8 cellular contexts compared by ENCODE assay signal in the genomic region with DNA sequence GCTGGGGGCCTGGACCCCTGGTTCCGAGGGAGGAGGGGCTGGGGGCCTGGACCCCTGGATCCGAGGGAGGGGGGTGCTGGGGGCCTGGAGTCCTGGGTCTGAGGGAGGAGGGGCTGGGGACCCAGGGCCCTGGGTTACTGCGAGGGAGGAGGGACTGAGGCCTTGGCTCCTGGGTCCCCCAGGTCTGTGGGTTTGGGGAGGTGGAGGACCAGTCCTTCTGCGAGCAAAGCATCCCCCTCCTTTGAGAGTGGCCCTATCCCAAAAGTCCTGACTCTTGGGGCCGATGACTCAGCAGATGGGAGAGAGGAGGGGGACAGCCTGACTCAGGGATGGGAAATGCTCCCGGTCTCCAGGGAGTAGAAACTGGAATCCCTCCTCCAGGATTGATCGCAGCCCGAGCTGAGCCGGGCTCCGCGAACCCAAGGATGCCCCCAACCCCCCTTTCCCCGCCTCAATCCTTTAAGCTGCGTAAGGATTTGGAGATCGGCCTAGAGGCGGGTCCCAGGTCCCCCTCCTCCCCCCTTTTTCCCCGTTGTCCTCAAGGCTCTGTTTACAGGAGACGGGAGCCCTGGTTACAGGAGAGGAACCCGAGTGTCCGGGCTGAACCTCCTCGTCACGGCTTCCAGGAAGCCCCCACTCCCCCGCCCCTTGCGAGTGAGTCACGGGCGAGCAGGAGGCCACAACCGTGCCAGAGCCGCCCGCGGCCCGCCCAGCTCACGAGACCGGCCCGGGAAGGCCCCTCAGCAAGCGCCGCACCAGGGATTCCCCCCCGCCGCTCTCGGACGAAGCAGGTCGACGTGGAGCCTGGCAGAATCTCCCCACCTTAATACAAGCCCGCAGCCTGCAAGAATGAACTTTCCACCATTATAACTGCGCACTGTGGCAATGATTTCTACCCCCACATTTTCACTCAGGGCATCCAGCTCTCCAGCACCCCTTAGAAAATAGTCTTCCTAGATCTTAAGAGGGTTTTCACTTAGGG. TPM values are rescaled to one million over a fixed set of nuclear protein-coding genes. Genes with fewer than 3 reads are reported as not detected.
DNase-seq lines count a peak whose midpoint lies in the region; ATAC-seq, FAIRE-seq and TF ChIP-seq lines count a peak whose summit lies in the region.

No MANE protein-coding gene starts in this region.

- TF ChIP-seq CTCF in Panc1 (IDR thresholded peaks at IDR 0.05) (no peak), esophagus muscularis mucosa (IDR thresholded peaks at IDR 0.05) (peak in 1 of 3 experiments; percentile 21)

- H3K4me3 ChIP-seq in Panc1 (ENCODE audit: low read depth in 2 of 2, low read length in 2 of 2) (peak overlapping the region; percentile 34 to 55), esophagus muscularis mucosa (peak overlapping the region; percentile 61 to 71 (median 64))
- H3K4me3 ChIP-seq in naive thymus-derived CD4-positive, alpha-beta T cell (ENCODE audit: low read length): peak overlapping the region; percentile 88

- peak; percentile 81 for FAIRE-seq in G401.6 (lab: Jason Lieb, UNC)

- H3K27me3 ChIP-seq in Panc1 (ENCODE audit: control insufficient read depth, insufficient read depth, low read length) (no peaks in the 10 kb centered on the region), esophagus muscularis mucosa (no peaks in the 10 kb centered on the region)
- no peaks in the 10 kb centered on the region for H3K27me3 ChIP-seq in naive thymus-derived CD4-positive, alpha-beta T cell (ENCODE audit: control insufficient read depth in 2 of 2, insufficient read depth in 2 of 2, low read length in 2 of 2)

- TF ChIP-seq EP300 in esophagus muscularis mucosa (IDR thresholded peaks at IDR 0.05): peak; percentile 98

- POLR2A ChIA-PET in Panc1 (lab: Charles Lee): interaction anchor here (0.5 to 15.7 kb wide), 21 partner anchors 8 to 467 kb away, joined by 3 to 524 read pairs (median 6); a partner anchor contains a TSS
- POLR2A ChIA-PET in naive thymus-derived CD4-positive, alpha-beta T cell (lab: Charles Lee): interaction anchor here (0.7 to 10.1 kb wide), 12 partner anchors 8 to 275 kb away, joined by 3 to 250 read pairs (median 6); a partner anchor contains a TSS

- peak; percentile 74 for TF ChIP-seq POLR2A in esophagus muscularis mucosa (IDR thresholded peaks at IDR 0.05; ENCODE audit: low read depth)

- ATAC-seq in HG03280 (IDR thresholded peaks at IDR 0.05; ENCODE audit: unreplicated experiment) (peak; percentile 24), Panc1 (peak; percentile 28), GM21381 (IDR thresholded peaks at IDR 0.05; ENCODE audit: unreplicated experiment) (no peak)
- ATAC-seq in activated T-cell treated with anti-CD3 and anti-CD28 coated beads, Interleukin-2, amount 50 U/mL, for 72 hours (replicated peaks in 1 of 2): peak; percentile 23 to 27
- peak; percentile 57 for ATAC-seq in naive thymus-derived CD4-positive, alpha-beta T cell

- peak overlapping the region; percentile 90 for H3K27ac ChIP-seq in Panc1 (ENCODE audit: low read length)
- H3K27ac ChIP-seq in esophagus muscularis mucosa (replicated peaks in 1 of 4): peak overlapping the region; percentile 99 to 100 (median 100)
- peak overlapping the region; percentile 100 for H3K27ac ChIP-seq in naive thymus-derived CD4-positive, alpha-beta T cell (ENCODE audit: low read depth, low read length)

- no peaks in the 10 kb centered on the region for H3K9me3 Mint-ChIP-seq in activated T-cell treated with anti-CD3 and anti-CD28 coated beads, Interleukin-2, amount 50 U/mL, for 72 hours
- peaks cover 0 to 12% (median 0%) of the 10 kb centered on the region in 11 donors for H3K9me3 Mint-ChIP-seq in naive thymus-derived CD4-positive, alpha-beta T cell

- no TSS peak for BruUV-seq in Panc1 (replicated peaks; lab: Mats Ljungman, UMichigan)

- peak overlapping the region; percentile 43 to 100 for H3K4me3 Mint-ChIP-seq in activated T-cell treated with anti-CD3 and anti-CD28 coated beads, Interleukin-2, amount 50 U/mL, for 72 hours
- H3K4me3 Mint-ChIP-seq in naive thymus-derived CD4-positive, alpha-beta T cell: peak overlapping the region; percentile 63 to 99 (median 86)

- H3K9me3 ChIP-seq in Panc1 (ENCODE audit: control insufficient read depth, insufficient read depth, low read depth, low read length) (no peaks in the 10 kb centered on the region), esophagus muscularis mucosa (no peaks in the 10 kb centered on the region)
- H3K9me3 ChIP-seq in naive thymus-derived CD4-positive, alpha-beta T cell (ENCODE audit: control insufficient read depth in 2 of 3, low read length in 3 of 3): no peaks in the 10 kb centered on the region

- intact Hi-C loops in Panc1 (cut with micrococcal nuclease; ENCODE audit: unreplicated experiment) (no loop called here), esophagus muscularis mucosa (cut with DNase I) (no loop called here)
- intact Hi-C loops in naive thymus-derived CD4-positive, alpha-beta T cell (cut with micrococcal nuclease): loop anchor here in 1 of 2 donors (2.0 kb wide), 1 partner anchor 553 kb away; no protein-coding TSS in a partner anchor

- DNase-seq in Panc1 (ENCODE audit: low read depth, low spot score) (peak; percentile 100), esophagus muscularis mucosa (ENCODE audit: extremely low spot score) (peak; percentile 100)
- DNase-seq in activated T-cell treated with anti-CD3 and anti-CD28 coated beads, Interleukin-2, amount 50 U/mL, for 72 hours: peak; percentile 98 to 99
- peak; percentile 71 to 98 (median 81) for DNase-seq in naive thymus-derived CD4-positive, alpha-beta T cell
- peak; percentile 91 to 96 for DNase-seq in stimulated activated CD8-positive, alpha-beta memory T cell treated with anti-CD3 and anti-CD28 coated beads, Interleukin-7, amount 100 ng/mL, for 4 hours (ENCODE audit: low read depth in 2 of 2)

- peaks cover 71% of the 10 kb centered on the region for H3K4me1 Mint-ChIP-seq in activated T-cell treated with anti-CD3 and anti-CD28 coated beads, Interleukin-2, amount 50 U/mL, for 72 hours (ENCODE audit: low read depth)
- peaks cover 33 to 72% (median 58%) of the 10 kb centered on the region in 7 donors for H3K4me1 Mint-ChIP-seq in naive thymus-derived CD4-positive, alpha-beta T cell

- 0% methylated on average over 19 of the region's 43 CpGs for WGBS in esophagus muscularis mucosa

- H3K4me1 ChIP-seq in Panc1 (ENCODE audit: control insufficient read depth, insufficient read depth, low read length) (peaks cover 75% of the 10 kb centered on the region), esophagus muscularis mucosa (peaks cover 36 to 66% (median 53%) of the 10 kb centered on the region in 4 donors)
- H3K4me1 ChIP-seq in naive thymus-derived CD4-positive, alpha-beta T cell (ENCODE audit: control insufficient read depth in 2 of 2, insufficient read depth in 2 of 2, low read length in 2 of 2): peaks cover 36 to 60% of the 10 kb centered on the region in 2 donors

- no peaks in the 10 kb centered on the region for H3K27me3 Mint-ChIP-seq in activated T-cell treated with anti-CD3 and anti-CD28 coated beads, Interleukin-2, amount 50 U/mL, for 72 hours (ENCODE audit: low read depth)
- H3K27me3 Mint-ChIP-seq in naive thymus-derived CD4-positive, alpha-beta T cell: peaks cover 0 to 3% (median 0%) of the 10 kb centered on the region in 5 donors

- peaks cover 12 to 16% of the 10 kb centered on the region in 2 donors for H3K36me3 Mint-ChIP-seq in activated T-cell treated with anti-CD3 and anti-CD28 coated beads, Interleukin-2, amount 50 U/mL, for 72 hours (ENCODE audit: insufficient read depth in 2 of 2)
- peaks cover 9 to 20% (median 13%) of the 10 kb centered on the region in 5 donors for H3K36me3 Mint-ChIP-seq in naive thymus-derived CD4-positive, alpha-beta T cell

- in situ Hi-C loops in Panc1 (cut with HindIII; ENCODE audit: low pct_unique_long_range_greater_than_20kb, low sequenced_read_pairs): no loop called here

- CTCF ChIA-PET in Panc1 (lab: Charles Lee): interaction anchor here (0.6 to 2.3 kb wide), 13 partner anchors 8 to 803 kb away, joined by 3 to 16 read pairs (median 5); a partner anchor contains a TSS
- CTCF ChIA-PET in naive thymus-derived CD4-positive, alpha-beta T cell (lab: Charles Lee): no interaction called here

- peak overlapping the region; percentile 90 for H3K27ac Mint-ChIP-seq in activated T-cell treated with anti-CD3 and anti-CD28 coated beads, Interleukin-2, amount 50 U/mL, for 72 hours
- peak overlapping the region; percentile 87 to 99 (median 96) for H3K27ac Mint-ChIP-seq in naive thymus-derived CD4-positive, alpha-beta T cell

- peaks cover 5% of the 10 kb centered on the region for H3K36me3 ChIP-seq in Panc1 (ENCODE audit: control insufficient read depth, insufficient read depth, low read length)
- H3K36me3 ChIP-seq in esophagus muscularis mucosa: peaks cover 12 to 19% (median 15%) of the 10 kb centered on the region in 4 donors
- peaks cover 10 to 20% (median 10%) of the 10 kb centered on the region in 3 experiments for H3K36me3 ChIP-seq in naive thymus-derived CD4-positive, alpha-beta T cell (ENCODE audit: control insufficient read depth in 2 of 3, insufficient read depth in 3 of 3, low read length in 3 of 3)

RNA-seq across cellular contexts. Expression of a gene that starts 3.0 kb away (rescaled TPM):
- total RNA-seq in Panc1 (2021; ENCODE audit: unreplicated experiment) (414 TPM), esophagus muscularis mucosa (100 to 1,000 TPM; 135 to 577 (median 196) TPM)
- polyA plus RNA-seq in Panc1 (2012; ENCODE audit: insufficient read length): 369 TPM
- 100 to 1,000 TPM in 1 of 2 donors, 10 to 100 TPM in 1; 81.4 to 108 TPM for total RNA-seq in activated T-cell treated with anti-CD3 and anti-CD28 coated beads, Interleukin-2, amount 50 U/mL, for 72 hours
- total RNA-seq in naive thymus-derived CD4-positive, alpha-beta T cell: 1,000 to 10,000 TPM in 1 of 5 experiments, 100 to 1,000 TPM in 3, 10 to 100 TPM in 1; 72.1 to 1,250 (median 187) TPM
- polyA plus RNA-seq in naive thymus-derived CD4-positive, alpha-beta T cell: 10 to 100 TPM; 75.5 to 97.1 TPM

RNA-seq across cellular contexts. Expression of a gene that starts 8.8 kb away (rescaled TPM):
- total RNA-seq in Panc1 (2021; ENCODE audit: unreplicated experiment): 1,988 TPM
- 2,032 TPM for polyA plus RNA-seq in Panc1 (2012; ENCODE audit: insufficient read length)
- 10 to 100 TPM; 86.5 to 92.1 TPM for total RNA-seq in activated T-cell treated with anti-CD3 and anti-CD28 coated beads, Interleukin-2, amount 50 U/mL, for 72 hours
- total RNA-seq in esophagus muscularis mucosa: 10 to 100 TPM; 16.7 to 38.4 (median 22.2) TPM
- total RNA-seq in naive thymus-derived CD4-positive, alpha-beta T cell: 100 to 1,000 TPM in 1 of 5 experiments, 10 to 100 TPM in 4; 16.4 to 205 (median 58.2) TPM
- 10 to 100 TPM in 1 of 2 donors, 1 to 10 TPM in 1; 2.6 to 18.5 TPM for polyA plus RNA-seq in naive thymus-derived CD4-positive, alpha-beta T cell

RNA-seq across cellular contexts. Expression of a gene that starts 12.4 kb away (rescaled TPM):
- total RNA-seq in Panc1 (2021; ENCODE audit: unreplicated experiment): 739 TPM
- 764 TPM for polyA plus RNA-seq in Panc1 (2012; ENCODE audit: insufficient read length)
- total RNA-seq in activated T-cell treated with anti-CD3 and anti-CD28 coated beads, Interleukin-2, amount 50 U/mL, for 72 hours: 10 to 100 TPM; 26.4 to 34.3 TPM
- 10 to 100 TPM; 24.9 to 58.0 (median 38.3) TPM for total RNA-seq in esophagus muscularis mucosa
- 10 to 100 TPM; 44.2 to 57.2 (median 49.4) TPM for total RNA-seq in naive thymus-derived CD4-positive, alpha-beta T cell
- polyA plus RNA-seq in naive thymus-derived CD4-positive, alpha-beta T cell: 10 to 100 TPM; 57.4 to 61.0 TPM

RNA-seq across cellular contexts. Expression of a gene that starts 12.7 kb away (rescaled TPM):
- total RNA-seq in Panc1 (2021; ENCODE audit: unreplicated experiment) (901 TPM), esophagus muscularis mucosa (10 to 100 TPM; 31.6 to 47.2 (median 41.5) TPM)
- 1,335 TPM for polyA plus RNA-seq in Panc1 (2012; ENCODE audit: insufficient read length)
- 10 to 100 TPM; 52.0 TPM for total RNA-seq in activated T-cell treated with anti-CD3 and anti-CD28 coated beads, Interleukin-2, amount 50 U/mL, for 72 hours
- 100 to 1,000 TPM in 1 of 5 experiments, 10 to 100 TPM in 4; 42.8 to 104 (median 55.5) TPM for total RNA-seq in naive thymus-derived CD4-positive, alpha-beta T cell
- polyA plus RNA-seq in naive thymus-derived CD4-positive, alpha-beta T cell: 10 to 100 TPM; 35.8 to 59.7 TPM

RNA-seq across cellular contexts. Expression of a gene that starts 32.1 kb away (rescaled TPM):
- total RNA-seq in Panc1 (2021; ENCODE audit: unreplicated experiment) (27,832 TPM), esophagus muscularis mucosa (1,000 to 10,000 TPM; 1,316 to 2,441 (median 1,971) TPM)
- polyA plus RNA-seq in Panc1 (2012; ENCODE audit: insufficient read length): 38,578 TPM
- total RNA-seq in activated T-cell treated with anti-CD3 and anti-CD28 coated beads, Interleukin-2, amount 50 U/mL, for 72 hours: 1,000 to 10,000 TPM; 3,177 to 3,644 TPM
- total RNA-seq in naive thymus-derived CD4-positive, alpha-beta T cell: 1,000 to 10,000 TPM; 2,281 to 4,335 (median 4,063) TPM
- 1,000 to 10,000 TPM; 2,448 to 2,618 TPM for polyA plus RNA-seq in naive thymus-derived CD4-positive, alpha-beta T cell

Comparison
In these comparisons a context has a peak if more than half of its experiments do, and no peak if none do; other contexts are left out.
1. RNA of a gene that starts 12.4 kb away (total RNA-seq): 739 TPM in Panc1 (single experiment); 44.2 to 57.2 TPM in naive thymus-derived CD4-positive, alpha-beta T cell, 24.9 to 58.0 TPM in esophagus muscularis mucosa and 26.4 to 34.3 TPM in activated T-cell treated with anti-CD3 and anti-CD28 coated beads, Interleukin-2, amount 50 U/mL, for 72 hours; every median in the first group is over 10 times any median in the second.
2. Peak in every context shown above with its lines, with median percentiles within 50 percentile points of each other: DNase-seq, H3K27ac ChIP-seq and H3K4me3 ChIP-seq.